ENCODE assay signal across 8 cellular contexts in genomic region chr12:130838951-130839769, GRCh38. TPM values are rescaled to one million over a fixed set of nuclear protein-coding genes. Genes with fewer than 3 reads are reported as not detected.
DNase-seq lines count a peak whose midpoint lies in the region; ATAC-seq and TF ChIP-seq lines count a peak whose summit lies in the region.

STX2 (minus strand) TSS chr12:130839250; CDS start chr12:130839099, 151 bp downstream.

- H3K9me3 ChIP-seq in right cardiac atrium (ENCODE audit: control insufficient read depth, low read length), result no peaks in the 10 kb centered on the region
- no peaks in the 10 kb centered on the region for H3K9me3 ChIP-seq in uterus

- H3K36me3 ChIP-seq in rectal smooth muscle tissue (ENCODE audit: control insufficient read depth, insufficient read depth, low read length) (no peaks in the 10 kb centered on the region), uterus (no peaks in the 10 kb centered on the region)

- no peaks in the 10 kb centered on the region for H3K27me3 ChIP-seq in right cardiac atrium (ENCODE audit: control insufficient read depth, insufficient read depth)
- H3K27me3 ChIP-seq in rectal smooth muscle tissue (ENCODE audit: control insufficient read depth, insufficient read depth, low read length), result no peaks in the 10 kb centered on the region
- H3K27me3 ChIP-seq in uterus, result no peaks in the 10 kb centered on the region

- intact Hi-C loops in T-helper 2 cell treated with Interferon-gamma antibody and Interleukin-4, amounts not matched to agents 100 ng/mL and 5 ng/mL, for 36 hours (cut with micrococcal nuclease), result loop anchor here (1.0 to 2.0 kb wide), 3 partner anchors 20 to 42 kb away; partner anchors contain the start of gene RAN
- intact Hi-C loops in right cardiac atrium (cut with DNase I) (no loop called here), uterus (cut with DNase I; ENCODE audit: low total_unique reads) (loop anchor here (5.0 kb wide), 1 partner anchor 33 kb away; the partner anchor contains the start of gene RAN)

- H3K27ac ChIP-seq in angular gyrus (ENCODE audit: low read depth, low read length) (peak within 1 kb of the TSS; percentile 66), right cardiac atrium (ENCODE audit: low read length) (peak within 1 kb of the TSS; percentile 90), rectal smooth muscle tissue (ENCODE audit: low read depth, low read length) (peak within 1 kb of the TSS; percentile 38), uterus (peak within 1 kb of the TSS; percentile 66 to 79)

- peak within 1 kb of the TSS; percentile 16 for H3K9ac ChIP-seq in rectal smooth muscle tissue (ENCODE audit: low read length)

- TF ChIP-seq CTCF in uterus (IDR thresholded peaks at IDR 0.05), result peak in 3 of 4 experiments; percentile 20 to 40 (median 31)

- no peaks in the 10 kb centered on the region for H3K4me1 ChIP-seq in right cardiac atrium (ENCODE audit: control insufficient read depth, insufficient read depth, low read length)
- peaks cover 4% of the 10 kb centered on the region for H3K4me1 ChIP-seq in rectal smooth muscle tissue (ENCODE audit: control insufficient read depth, insufficient read depth, low read length)
- peaks cover 0 to 6% of the 10 kb centered on the region in 2 donors for H3K4me1 ChIP-seq in uterus

- WGBS in right cardiac atrium, result under 1% methylated on average over 78 of the region's 79 CpGs

- peak; percentile 94 for ATAC-seq in HG02798 (IDR thresholded peaks at IDR 0.05; ENCODE audit: poor library complexity, unreplicated experiment)
- ATAC-seq in right cardiac atrium, result peak; percentile 96 to 97

- peak; percentile 46 for TF ChIP-seq POLR2A in GM15510 (IDR thresholded peaks at IDR 0.05; ENCODE audit: borderline replicate concordance, extremely low read depth, insufficient read length)
- peak in 1 of 2 donors; percentile 56 for TF ChIP-seq POLR2A in uterus (IDR thresholded peaks at IDR 0.05)

- H3K4me3 ChIP-seq in right cardiac atrium (ENCODE audit: low read length), result peak within 1 kb of the TSS; percentile 100
- H3K4me3 ChIP-seq in rectal smooth muscle tissue (ENCODE audit: low read length), result peak within 1 kb of the TSS; percentile 78
- H3K4me3 ChIP-seq in uterus, result peak within 1 kb of the TSS; percentile 75 to 84

- DNase-seq in NCI-H1436 (lab: John Stamatoyannopoulos, UW) (peak; percentile 58), right cardiac atrium (peak; percentile 89 to 97 (median 96)), uterus (peak; percentile 84 to 92)

RNA-seq across cellular contexts. Expression of gene STX2, which starts in this region (rescaled TPM):
- 22.0 and 24.1 TPM in 2 replicates for total RNA-seq in T-helper 2 cell treated with Interferon-gamma antibody and Interleukin-4, amounts not matched to agents 100 ng/mL and 5 ng/mL, for 36 hours
- 10 to 100 TPM; 22.6 to 35.9 (median 31.3) TPM for total RNA-seq in right cardiac atrium
- 18.2 TPM for polyA plus RNA-seq in right cardiac atrium
- 10 to 100 TPM; 33.5 to 44.6 (median 35.4) TPM for total RNA-seq in uterus

Comparison
In these comparisons a context has a peak if more than half of its experiments do, and no peak if none do; other contexts are left out.
1. Peak in every context shown above with its lines: DNase-seq, ATAC-seq, H3K4me3 ChIP-seq and H3K27ac ChIP-seq.
2. H3K27ac ChIP-seq: peak in every context shown above with its lines; median percentile 90 in right cardiac atrium; 72 in uterus; 66 in angular gyrus; 38 in rectal smooth muscle tissue.
3. intact Hi-C loops: an anchor here in T-helper 2 cell treated with Interferon-gamma antibody and Interleukin-4, amounts not matched to agents 100 ng/mL and 5 ng/mL, for 36 hours (1.0 to 2.0 kb wide) and uterus (5.0 kb wide); none called in right cardiac atrium.